Comparison of ENCODE assay signal across 12 cellular contexts in the genomic region with DNA sequence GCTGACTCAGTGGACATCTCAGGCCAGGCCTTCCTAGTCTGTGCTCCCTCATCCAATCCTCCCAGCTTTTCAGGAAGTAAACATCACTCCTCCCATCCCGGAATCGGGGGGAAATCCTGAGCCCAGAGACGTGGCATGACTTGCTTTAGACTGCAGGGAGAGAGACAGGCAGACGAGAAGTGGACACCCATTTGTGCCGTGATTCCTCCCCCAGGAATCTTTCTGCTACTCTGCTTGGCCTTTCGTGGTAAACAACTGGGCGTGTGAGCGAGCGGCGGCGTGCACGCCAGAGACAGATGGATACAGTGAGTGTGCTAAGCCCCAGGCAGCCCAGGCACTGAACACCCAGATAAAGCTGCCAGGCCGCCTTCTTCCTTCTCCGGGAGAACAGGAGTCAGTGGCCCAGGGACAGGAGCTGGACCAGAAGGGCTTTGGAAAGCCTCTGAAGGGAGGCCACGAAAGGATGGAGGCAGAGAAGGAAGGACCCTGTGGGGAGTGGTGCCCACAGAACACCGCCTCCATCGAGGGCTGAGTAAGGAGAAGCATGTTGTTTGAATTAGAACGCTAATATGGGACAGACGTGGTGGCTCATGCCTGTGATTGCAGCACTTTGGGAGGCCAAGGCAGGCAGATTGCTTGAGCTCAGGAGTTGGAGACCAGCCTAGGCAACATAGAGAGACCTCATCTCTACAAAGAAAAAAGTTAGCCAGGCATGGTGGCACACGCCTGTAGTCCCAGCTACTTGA. TPM values are rescaled to one million over a fixed set of nuclear protein-coding genes. Genes with fewer than 3 reads are reported as not detected.
A peak's percentile ranks its signal among the peaks of the same experiment; 100 is the strongest.
DNase-seq lines count a peak whose midpoint lies in the region; ATAC-seq and TF ChIP-seq lines count a peak whose summit lies in the region.
"Had no signal": no experiment of that assay in that cellular context is flagged by ENCODE, and none has a peak within 500 bp of the region (broad histone marks: within the 10 kb centered on the region; RNA-seq: fewer than 3 reads in every experiment).

No MANE protein-coding gene starts in this region.

- no peak overlapping the region for H3K27ac Mint-ChIP-seq in MCF 10A (ENCODE audit: low read depth, unreplicated experiment)
- no peak overlapping the region for H3K27ac Mint-ChIP-seq in stimulated activated effector memory CD8-positive, alpha-beta T cell treated with anti-CD3 and anti-CD28 coated beads, Interleukin-12 subunit alpha, Interleukin-12 subunit beta, amount 100 ng/mL, for 72 hours
- no peak overlapping the region for H3K27ac Mint-ChIP-seq in CD8-positive, alpha-beta memory T cell
- H3K27ac Mint-ChIP-seq: memory B cell had no signal

- no peaks in the 10 kb centered on the region for H4K20me1 ChIP-seq in fibroblast of lung (ENCODE audit: control insufficient read depth, extremely low read depth, insufficient read depth, low read length)

- peaks cover 0 to 5% of the 10 kb centered on the region in 2 donors for H3K4me1 ChIP-seq in breast epithelium
- H3K4me1 ChIP-seq in fibroblast of lung (ENCODE audit: control insufficient read depth, extremely low read depth, insufficient read depth, low read length) = peaks cover 5% of the 10 kb centered on the region
- no peaks in the 10 kb centered on the region for H3K4me1 ChIP-seq in mucosa of rectum (ENCODE audit: control insufficient read depth in 2 of 2, insufficient read depth in 2 of 2, low read length in 2 of 2)
- peaks cover 3% of the 10 kb centered on the region for H3K4me1 ChIP-seq in CD8-positive, alpha-beta memory T cell (ENCODE audit: insufficient read depth, low read length)

- peak in 1 of 2 donors; percentile 30 for DNase-seq in breast epithelium (ENCODE audit: low spot score in 2 of 2)
- DNase-seq in MCF 10A (ENCODE audit: unreplicated experiment) = no peak
- peak; percentile 72 to 73 for DNase-seq in fibroblast of lung (ENCODE audit: low read depth in 2 of 2)
- DNase-seq in activated CD8-positive, alpha-beta memory T cell treated with anti-CD3 and anti-CD28 coated beads, Interleukin-2, amount 50 U/mL, for 48 hours = no peak
- no peak for DNase-seq in stimulated activated effector memory CD8-positive, alpha-beta T cell treated with anti-CD3 and anti-CD28 coated beads, Interleukin-12 subunit alpha, Interleukin-12 subunit beta, amount 100 ng/mL, for 72 hours (ENCODE audit: low spot score in 2 of 2)
- DNase-seq in CD8-positive, alpha-beta memory T cell = no peak
- DNase-seq: effector CD8-positive, alpha-beta T cell; stimulated activated CD4-positive, alpha-beta T cell treated with anti-CD3 and anti-CD28 coated beads, Interleukin-1b, Interleukin-23, amount 100 ng/mL, for 48 hours had no signal

- peaks cover 0 to 5% of the 10 kb centered on the region in 2 donors for H3K9me3 ChIP-seq in breast epithelium
- H3K9me3 ChIP-seq in fibroblast of lung (ENCODE audit: control insufficient read depth, insufficient read depth, low read depth, low read length) = no peaks in the 10 kb centered on the region
- no peaks in the 10 kb centered on the region for H3K9me3 ChIP-seq in mucosa of rectum (ENCODE audit: control insufficient read depth in 2 of 2, low read length in 2 of 2)
- H3K9me3 ChIP-seq in CD8-positive, alpha-beta memory T cell (ENCODE audit: low read length) = no peaks in the 10 kb centered on the region
- H3K9me3 ChIP-seq: thoracic aorta had no signal

- peak overlapping the region; percentile 66 for H3K9ac ChIP-seq in fibroblast of lung (ENCODE audit: insufficient read depth, low read length)
- H3K9ac ChIP-seq in mucosa of rectum (ENCODE audit: low read depth in 1 of 2, low read length in 2 of 2) = peak overlapping the region in 1 of 2 donors; percentile 41

- H3K36me3 Mint-ChIP-seq in MCF 10A (ENCODE audit: insufficient read depth, unreplicated experiment) = no peaks in the 10 kb centered on the region
- no peaks in the 10 kb centered on the region for H3K36me3 Mint-ChIP-seq in stimulated activated effector memory CD8-positive, alpha-beta T cell treated with anti-CD3 and anti-CD28 coated beads, Interleukin-12 subunit alpha, Interleukin-12 subunit beta, amount 100 ng/mL, for 72 hours
- no peaks in the 10 kb centered on the region for H3K36me3 Mint-ChIP-seq in CD8-positive, alpha-beta memory T cell
- H3K36me3 Mint-ChIP-seq: memory B cell had no signal

- no peak overlapping the region for H3K4me3 Mint-ChIP-seq in MCF 10A (ENCODE audit: unreplicated experiment)
- H3K4me3 Mint-ChIP-seq in stimulated activated effector memory CD8-positive, alpha-beta T cell treated with anti-CD3 and anti-CD28 coated beads, Interleukin-12 subunit alpha, Interleukin-12 subunit beta, amount 100 ng/mL, for 72 hours = no peak overlapping the region
- peak overlapping the region in 1 of 7 donors; percentile 54 for H3K4me3 Mint-ChIP-seq in CD8-positive, alpha-beta memory T cell
- H3K4me3 Mint-ChIP-seq: memory B cell had no signal

- BruUV-seq in MCF 10A (replicated peaks; lab: Mats Ljungman, UMichigan) = no TSS peak

- H3K36me3 ChIP-seq in breast epithelium (no peaks in the 10 kb centered on the region), fibroblast of lung (ENCODE audit: control insufficient read depth, insufficient read depth, low read length) (no peaks in the 10 kb centered on the region), mucosa of rectum (ENCODE audit: control insufficient read depth in 2 of 2, insufficient read depth in 2 of 2, low read length in 2 of 2) (no peaks in the 10 kb centered on the region)
- no peaks in the 10 kb centered on the region for H3K36me3 ChIP-seq in CD8-positive, alpha-beta memory T cell (ENCODE audit: insufficient read depth, low read length)
- H3K36me3 ChIP-seq: thoracic aorta had no signal

- TF ChIP-seq CTCF in breast epithelium (IDR thresholded peaks at IDR 0.05) = no peak
- TF ChIP-seq CTCF in MCF 10A (IDR thresholded peaks at IDR 0.05; ENCODE audit: unreplicated experiment) = no peak
- TF ChIP-seq CTCF in fibroblast of lung (conservative IDR thresholded peaks at IDR 0.05 in 1 of 2, IDR thresholded peaks at IDR 0.05 in 1 of 2; ENCODE audit: low read depth in 1 of 2, low read length in 2 of 2) = no peak

- intact Hi-C loops in breast epithelium (cut with DNase I; ENCODE audit: low total_unique reads) (no loop called here), MCF 10A (cut with micrococcal nuclease) (no loop called here)

- CTCF ChIA-PET in MCF 10A (lab: Yijun Ruan, JAX) = interaction anchor here (0.7 kb wide), 1 partner anchor 655 kb away, joined by 3 read pairs; no protein-coding TSS in a partner anchor
- CTCF ChIA-PET in CD8-positive, alpha-beta memory T cell (lab: Charles Lee) = no interaction called here

- ATAC-seq in GM21528 (IDR thresholded peaks at IDR 0.05; ENCODE audit: low FRiP score, unreplicated experiment) = no peak
- no peak for ATAC-seq in stimulated activated effector memory CD8-positive, alpha-beta T cell treated with anti-CD3 and anti-CD28 coated beads, Interleukin-12 subunit alpha, Interleukin-12 subunit beta, amount 100 ng/mL, for 72 hours

- peak overlapping the region; percentile 91 for H2AFZ ChIP-seq in fibroblast of lung (ENCODE audit: low read length)

- H3K4me3 ChIP-seq in breast epithelium (peak overlapping the region; percentile 5 to 41 (median 7)), fibroblast of lung (replicated peaks in 1 of 4; ENCODE audit: control extremely low read depth in 1 of 4, insufficient read depth in 1 of 4, low read depth in 3 of 4, low read length in 4 of 4) (peak overlapping the region in 1 of 4 experiments; percentile 25), mucosa of rectum (ENCODE audit: low read length in 2 of 2) (no peak overlapping the region)
- no peak overlapping the region for H3K4me3 ChIP-seq in CD8-positive, alpha-beta memory T cell (ENCODE audit: low read length)
- H3K4me3 ChIP-seq: thoracic aorta had no signal

- H3K4me1 Mint-ChIP-seq in MCF 10A (ENCODE audit: insufficient read depth, unreplicated experiment) = no peaks in the 10 kb centered on the region
- no peaks in the 10 kb centered on the region for H3K4me1 Mint-ChIP-seq in stimulated activated effector memory CD8-positive, alpha-beta T cell treated with anti-CD3 and anti-CD28 coated beads, Interleukin-12 subunit alpha, Interleukin-12 subunit beta, amount 100 ng/mL, for 72 hours
- H3K4me1 Mint-ChIP-seq in CD8-positive, alpha-beta memory T cell = no peaks in the 10 kb centered on the region
- H3K4me1 Mint-ChIP-seq: memory B cell had no signal

- POLR2A ChIA-PET in MCF 10A (lab: Yijun Ruan, JAX) = no interaction called here
- POLR2A ChIA-PET in CD8-positive, alpha-beta memory T cell (lab: Charles Lee) = no interaction called here

- peak overlapping the region; percentile 40 for H3K4me2 ChIP-seq in fibroblast of lung (ENCODE audit: extremely low read depth, insufficient read depth, low read length)

- H3K79me2 ChIP-seq in fibroblast of lung (ENCODE audit: control insufficient read depth, insufficient read depth, low read length) = no peaks in the 10 kb centered on the region

- H3K9me3 Mint-ChIP-seq in MCF 10A (ENCODE audit: unreplicated experiment) = peaks cover 9% of the 10 kb centered on the region
- H3K9me3 Mint-ChIP-seq in stimulated activated effector memory CD8-positive, alpha-beta T cell treated with anti-CD3 and anti-CD28 coated beads, Interleukin-12 subunit alpha, Interleukin-12 subunit beta, amount 100 ng/mL, for 72 hours = no peaks in the 10 kb centered on the region
- H3K9me3 Mint-ChIP-seq in CD8-positive, alpha-beta memory T cell = no peaks in the 10 kb centered on the region
- H3K9me3 Mint-ChIP-seq: memory B cell had no signal

- peaks cover 42% of the 10 kb centered on the region for H3K27me3 Mint-ChIP-seq in MCF 10A (ENCODE audit: insufficient read depth, unreplicated experiment)
- H3K27me3 Mint-ChIP-seq in CD8-positive, alpha-beta memory T cell = peaks cover 0 to 1% of the 10 kb centered on the region in 2 donors

- no peak for TF ChIP-seq POLR2A in breast epithelium (IDR thresholded peaks at IDR 0.05)

- H3K27ac ChIP-seq in breast epithelium (peak overlapping the region; percentile 70 to 95), fibroblast of lung (ENCODE audit: insufficient read depth, low read length) (peak overlapping the region; percentile 74), mucosa of rectum (ENCODE audit: low read depth in 2 of 2, low read length in 2 of 2) (peak overlapping the region; percentile 75 to 83)
- H3K27ac ChIP-seq in CD8-positive, alpha-beta memory T cell (ENCODE audit: low read depth, low read length) = no peak overlapping the region
- H3K27ac ChIP-seq: thoracic aorta had no signal

- H3K27me3 ChIP-seq in breast epithelium = no peaks in the 10 kb centered on the region
- no peaks in the 10 kb centered on the region for H3K27me3 ChIP-seq in fibroblast of lung (ENCODE audit: control insufficient read depth, insufficient read depth, low read length)
- peaks cover 0 to 5% of the 10 kb centered on the region in 2 donors for H3K27me3 ChIP-seq in mucosa of rectum (ENCODE audit: control insufficient read depth in 2 of 2, insufficient read depth in 2 of 2, low read length in 2 of 2)
- H3K27me3 ChIP-seq in CD8-positive, alpha-beta memory T cell (ENCODE audit: insufficient read depth, low read length, poor library complexity, severe bottlenecking) = no peaks in the 10 kb centered on the region

RNA-seq across cellular contexts. Expression of a gene that starts 53.0 kb away (rescaled TPM):
- 10 to 100 TPM; 23.7 to 39.5 (median 29.5) TPM for total RNA-seq in breast epithelium
- total RNA-seq in MCF 10A (2022) = 7.9 and 11.0 TPM in 2 replicates
- 6.7 and 8.6 TPM in 2 replicates for total RNA-seq in fibroblast of lung
- polyA plus RNA-seq in fibroblast of lung = 1.8 and 2.4 TPM in 2 replicates
- polyA plus RNA-seq in fibroblast of lung (2012) = 3.9 and 4.5 TPM in 2 replicates
- polyA minus RNA-seq in fibroblast of lung (ENCODE audit: low replicate concordance) = 4.4 and 4.5 TPM in 2 replicates
- 10 to 100 TPM; 26.4 to 29.9 TPM for total RNA-seq in CD8-positive, alpha-beta memory T cell
- 175 TPM for polyA plus RNA-seq in CD8-positive, alpha-beta memory T cell

Comparison
In these comparisons a context has a peak if more than half of its experiments do, and no peak if none do; other contexts are left out.
1. DNase-seq: peak in fibroblast of lung (2 of 2); none in MCF 10A (single experiment), activated CD8-positive, alpha-beta memory T cell treated with anti-CD3 and anti-CD28 coated beads, Interleukin-2, amount 50 U/mL, for 48 hours (single experiment), stimulated activated effector memory CD8-positive, alpha-beta T cell treated with anti-CD3 and anti-CD28 coated beads, Interleukin-12 subunit alpha, Interleukin-12 subunit beta, amount 100 ng/mL, for 72 hours (0 of 2) and CD8-positive, alpha-beta memory T cell (0 of 5).
2. H3K4me3 ChIP-seq: peak in breast epithelium (3 of 3); none in mucosa of rectum (0 of 2) and CD8-positive, alpha-beta memory T cell (single experiment).